8 cellular contexts compared by ENCODE assay signal in genomic region chr2:134739879-134740301, GRCh38. TPM values are rescaled to one million over a fixed set of nuclear protein-coding genes. Genes with fewer than 3 reads are reported as not detected.
DNase-seq lines count a peak whose midpoint lies in the region; ATAC-seq, FAIRE-seq and TF ChIP-seq lines count a peak whose summit lies in the region.
"Had no signal": no experiment of that assay in that cellular context is flagged by ENCODE, and none has a peak within 500 bp of the region (broad histone marks: within the 10 kb centered on the region; RNA-seq: fewer than 3 reads in every experiment).

No MANE protein-coding gene starts in this region.

- no peak overlapping the region for H3K9ac ChIP-seq in smooth muscle cell (ENCODE audit: low read depth)

- no peak overlapping the region for H3K4me3 ChIP-seq in smooth muscle cell

- H3K27ac ChIP-seq in smooth muscle cell (ENCODE audit: low read depth) = peak overlapping the region; percentile 75

- H3K36me3 ChIP-seq in smooth muscle cell (ENCODE audit: low read depth) = no peaks in the 10 kb centered on the region

- 59% methylated on average over 6 of the region's 6 CpGs for WGBS in smooth muscle cell (ENCODE audit: low lambda C conversion rate)

- no peak overlapping the region for H2AFZ ChIP-seq in smooth muscle cell (ENCODE audit: low read depth)

- no peaks in the 10 kb centered on the region for H3K9me3 ChIP-seq in smooth muscle cell (replicated peaks; ENCODE audit: low read depth)

- no peak overlapping the region for H3K4me2 ChIP-seq in smooth muscle cell

- peak; percentile 94 for ATAC-seq in HG02973 (IDR thresholded peaks at IDR 0.05; ENCODE audit: unreplicated experiment)

- peak; percentile 85 for DNase-seq in RCC 7860 (ENCODE audit: low spot score)
- DNase-seq in smooth muscle cell (lab: John Stamatoyannopoulos, UW; ENCODE audit: unreplicated experiment) = no peak
- DNase-seq in SW 1271 (lab: John Stamatoyannopoulos, UW) = no peak
- no peak for DNase-seq in ACHN
- no peak for DNase-seq in H54 (ENCODE audit: insufficient read length, low spot score)

- peaks cover 7% of the 10 kb centered on the region for H3K4me1 ChIP-seq in smooth muscle cell (ENCODE audit: low read depth)

- FAIRE-seq in RCC 7860 (lab: Jason Lieb, UNC) (peak; percentile 86), H54 (lab: Jason Lieb, UNC) (no peak)
- FAIRE-seq: endometrium had no signal

- H4K20me1 ChIP-seq in smooth muscle cell (ENCODE audit: low read depth) = no peaks in the 10 kb centered on the region

- no peaks in the 10 kb centered on the region for H3F3A ChIP-seq in smooth muscle cell (ENCODE audit: low read depth)

- no peaks in the 10 kb centered on the region for H3K79me2 ChIP-seq in smooth muscle cell (ENCODE audit: low read depth)

- peak; percentile 41 for TF ChIP-seq POLR2A in GM19193 (IDR thresholded peaks at IDR 0.05; ENCODE audit: extremely low read depth, insufficient read depth, insufficient read length)
- no peak for TF ChIP-seq POLR2A in H54 (IDR thresholded peaks at IDR 0.05; ENCODE audit: low read depth, low read length)

- in situ Hi-C loops in ACHN (cut with HindIII; ENCODE audit: low pct_ligation_motif_present, low pct_unique_long_range_greater_than_20kb, low sequenced_read_pairs) = no loop called here

- no peak for TF ChIP-seq CTCF in smooth muscle cell (IDR thresholded peaks at IDR 0.05; ENCODE audit: borderline replicate concordance, insufficient read depth, poor library complexity, severe bottlenecking)

- H3K27me3 ChIP-seq in smooth muscle cell (ENCODE audit: low read depth) = peaks cover 4% of the 10 kb centered on the region

RNA-seq across cellular contexts. Expression of gene TMEM163, which starts 21.1 kb away (rescaled TPM):
- total RNA-seq in smooth muscle cell = not detected in 2 replicates
- 0.20 and 0.31 TPM in 2 replicates for polyA plus RNA-seq in smooth muscle cell
